8 cellular contexts compared by ENCODE assay signal in genomic region chr5:10421841-10422691, GRCh38. TPM values are rescaled to one million over a fixed set of nuclear protein-coding genes. Genes with fewer than 3 reads are reported as not detected.
DNase-seq lines count a peak whose midpoint lies in the region; ATAC-seq and TF ChIP-seq lines count a peak whose summit lies in the region.

No MANE protein-coding gene starts in this region.

- CTCF ChIA-PET in Calu3 (lab: Charles Lee): no interaction called here

- H3K4me3 Mint-ChIP-seq in Calu3 (ENCODE audit: low read depth, unreplicated experiment) (no peak overlapping the region), chondrocyte (ENCODE audit: unreplicated experiment) (no peak overlapping the region)

- peak overlapping the region; percentile 32 for H3K4me3 ChIP-seq in NB4 (ENCODE audit: low read depth, low read length)
- H3K4me3 ChIP-seq in mucosa of descending colon: no peak overlapping the region
- H3K4me3 ChIP-seq in H7 (ENCODE audit: insufficient read depth, low read depth, low read length): no peak overlapping the region

- DNase-seq in Calu3 (no peak), NB4 (ENCODE audit: low read depth) (peak; percentile 92), chondrocyte (ENCODE audit: low spot score) (no peak), mucosa of descending colon (peak in 1 of 3 donors; percentile 7), NCI-H82 (lab: John Stamatoyannopoulos, UW) (no peak), cortex of kidney (lab: John Stamatoyannopoulos, UW) (no peak), iPS-NIHi11 (ENCODE audit: low spot score) (no peak), H7 (no peak)

- H3K27ac Mint-ChIP-seq in Calu3 (ENCODE audit: unreplicated experiment): peak overlapping the region; percentile 12
- peak overlapping the region; percentile 13 for H3K27ac Mint-ChIP-seq in chondrocyte (ENCODE audit: unreplicated experiment)

- H3K27me3 ChIP-seq in H7 (ENCODE audit: control insufficient read depth, insufficient read depth, low read length): no peaks in the 10 kb centered on the region

- BruUV-seq in Calu3 (replicated peaks; lab: Mats Ljungman, UMichigan): no TSS peak

- H3K27me3 Mint-ChIP-seq in Calu3 (ENCODE audit: unreplicated experiment): no peaks in the 10 kb centered on the region
- no peaks in the 10 kb centered on the region for H3K27me3 Mint-ChIP-seq in chondrocyte (ENCODE audit: low read depth)

- H3K36me3 Mint-ChIP-seq in Calu3 (ENCODE audit: insufficient read depth, unreplicated experiment) (peaks cover 46% of the 10 kb centered on the region), chondrocyte (ENCODE audit: low read depth) (peaks cover 42% of the 10 kb centered on the region)

- intact Hi-C loops in Calu3 (cut with micrococcal nuclease; ENCODE audit: unreplicated experiment): no loop called here
- intact Hi-C loops in mucosa of descending colon (cut with DNase I, micrococcal nuclease): no loop called here

- H3K4me1 Mint-ChIP-seq in Calu3 (ENCODE audit: low read depth, unreplicated experiment): no peaks in the 10 kb centered on the region
- H3K4me1 Mint-ChIP-seq in chondrocyte (ENCODE audit: low read depth): peaks cover 19% of the 10 kb centered on the region

- peak; percentile 45 for ATAC-seq in mucosa of descending colon

- no peak for TF ChIP-seq CTCF in Calu3 (IDR thresholded peaks at IDR 0.05; ENCODE audit: unreplicated experiment)
- TF ChIP-seq CTCF in NB4 (IDR thresholded peaks at IDR 0.05; ENCODE audit: low read depth, low read length): no peak
- no peak for TF ChIP-seq CTCF in chondrocyte (IDR thresholded peaks at IDR 0.05)
- TF ChIP-seq CTCF in mucosa of descending colon (IDR thresholded peaks at IDR 0.05): no peak

- no peaks in the 10 kb centered on the region for H3K9me3 ChIP-seq in mucosa of descending colon

- peaks cover 7% of the 10 kb centered on the region for H3K36me3 ChIP-seq in mucosa of descending colon (ENCODE audit: low read depth)
- H3K36me3 ChIP-seq in H7 (replicated peaks; ENCODE audit: control insufficient read depth, insufficient read depth, low read length): peaks cover 20% of the 10 kb centered on the region

- no peaks in the 10 kb centered on the region for H3K4me1 ChIP-seq in mucosa of descending colon (ENCODE audit: low read depth)

- TF ChIP-seq POLR2A in NB4 (IDR thresholded peaks at IDR 0.05; ENCODE audit: extremely low read depth, insufficient read length): no peak

- H3K9me3 Mint-ChIP-seq in Calu3 (ENCODE audit: low read depth, unreplicated experiment): no peaks in the 10 kb centered on the region
- no peaks in the 10 kb centered on the region for H3K9me3 Mint-ChIP-seq in chondrocyte (ENCODE audit: low read depth)

RNA-seq across cellular contexts. Expression of gene ROPN1L, which starts 19.6 kb away (rescaled TPM):
- total RNA-seq in Calu3 (2022): 0.40 TPM in 1 of 2 replicates, not detected in the other
- 0.37 to 0.64 TPM (median 0.39 TPM) in 3 replicates for total RNA-seq in chondrocyte
- total RNA-seq in mucosa of descending colon: not detected
- 0.26 TPM in 1 of 2 replicates, not detected in the other for total RNA-seq in H7 (2014; rRNA removed; shearing (Covaris generic))
